ENCODE assay signal across 33 cellular contexts in the genomic region with DNA sequence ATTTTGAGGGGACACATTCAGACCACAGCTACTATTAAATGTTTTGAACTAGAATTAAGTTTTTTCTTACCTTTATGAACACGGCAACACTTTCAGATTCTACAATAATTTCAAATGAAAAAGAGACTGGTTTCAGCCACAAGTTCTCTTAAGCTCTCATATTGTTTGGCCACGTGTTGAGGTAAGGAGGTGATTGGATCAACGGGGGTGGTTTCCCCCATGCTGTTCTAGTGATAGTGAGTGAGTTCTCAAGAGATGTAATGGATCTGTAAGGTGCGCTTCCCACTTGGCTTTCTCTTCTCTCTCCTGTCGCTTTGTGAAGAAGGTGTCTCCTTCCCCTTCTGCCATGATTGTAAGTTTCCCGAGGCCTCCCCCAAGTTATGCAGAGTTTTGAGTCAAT.
"Had no signal": no experiment of that assay in that cellular context is flagged by ENCODE, and none has a peak within 500 bp of the region (broad histone marks: within the 10 kb centered on the region; RNA-seq: fewer than 3 reads in every experiment).

No MANE protein-coding gene starts in this region.

- DNase-seq: Karpas-422, KG1, NCI-H1048, NCI-H1092 treated with DMSO at 0.1 percent for 48 hours, NCI-H1105 treated with DMSO at 0.1 percent for 48 hours, NCI-H1417, NCI-H1436, NCI-H146, NCI-H1694, NCI-H187, NCI-H1930, NCI-H2029 treated with DMSO at 0.1 percent for 48 hours, NCI-H2081 treated with DMSO at 0.1 percent for 48 hours, NCI-H2107, NCI-H2171, NCI-H226, NCI-H446 treated with DMSO at 0.1 percent for 48 hours, NCI-H510A, NCI-H524, NCI-H526, NCI-H69, NCI-H748 treated with DMSO at 0.1 percent for 48 hours, NCI-H82, PC-9, SHP77, SIG-M5, SJCRH30, SK-N-SH, SW 1271 had no signal

- H3K4me2 ChIP-seq: PC-9, SK-N-SH had no signal

- H2AFZ ChIP-seq: PC-9 had no signal

- H3K4me3 ChIP-seq: K562, PC-9, SJCRH30 had no signal

- H3K9me3 ChIP-seq: SJCRH30, SK-N-SH had no signal

- H3K27me3 ChIP-seq: SJCRH30 had no signal

- H3K9ac ChIP-seq: SK-N-SH had no signal

- H3K27ac ChIP-seq: PC-9, RWPE1, SJCRH30 had no signal

- H3K36me3 ChIP-seq: SJCRH30 had no signal

- ATAC-seq: K562, Panc1, Right ventricle myocardium inferior had no signal
